29 cellular contexts compared by ENCODE assay signal in genomic region chr6:131314838-131315237, GRCh38.
"Had no signal": no experiment of that assay in that cellular context is flagged by ENCODE, and none has a peak within 500 bp of the region (broad histone marks: within the 10 kb centered on the region; RNA-seq: fewer than 3 reads in every experiment).

No MANE protein-coding gene starts in this region.

- H3K27ac ChIP-seq: colonic mucosa, coronary artery, dorsolateral prefrontal cortex, epithelial cell of prostate, esophagus muscularis mucosa, esophagus squamous epithelium, foreskin keratinocyte, gastrocnemius medialis, gastroesophageal sphincter, heart left ventricle, heart right ventricle had no signal

- H3K4me3 ChIP-seq: colonic mucosa, coronary artery, dorsolateral prefrontal cortex, esophagus muscularis mucosa, esophagus squamous epithelium, gastrocnemius medialis, gastroesophageal sphincter, heart left ventricle, heart right ventricle had no signal

- DNase-seq: colonic mucosa; cortex of kidney; dermis blood vessel endothelial cell; dorsolateral prefrontal cortex; effector CD4-positive, alpha-beta T cell; effector CD8-positive, alpha-beta T cell; effector memory CD4-positive, alpha-beta T cell; effector memory CD8-positive, alpha-beta T cell; endodermal cell; erythroblast; esophagus squamous epithelium; foreskin fibroblast; foreskin keratinocyte; foreskin melanocyte; gastrocnemius medialis; glutamatergic neuron; head of caudate nucleus; heart left ventricle; heart right ventricle had no signal

- H3K9me3 ChIP-seq: colonic mucosa, gastrocnemius medialis had no signal

- FAIRE-seq: colon, endometrium, endothelial cell of umbilical vein, frontal cortex had no signal

- ATAC-seq: effector memory CD8-positive, alpha-beta T cell; esophagus mucosa; foreskin keratinocyte; gastrocnemius medialis; gastroesophageal sphincter; heart left ventricle; heart right ventricle had no signal

- H3K27me3 ChIP-seq: colonic mucosa, dorsolateral prefrontal cortex, esophagus muscularis mucosa, esophagus squamous epithelium, gastrocnemius medialis, gastroesophageal sphincter, heart left ventricle, heart right ventricle had no signal

- H3K27ac Mint-ChIP-seq: dendritic cell treated with granulocyte-macrophage colony-stimulating factor and Interleukin-4, amounts not matched to agents 40 ng/mL and 50 ng/mL, for 4 days; effector memory CD8-positive, alpha-beta T cell; endodermal cell had no signal

- H3K4me1 ChIP-seq: colonic mucosa, esophagus muscularis mucosa, esophagus squamous epithelium, foreskin keratinocyte, gastrocnemius medialis, gastroesophageal sphincter, heart left ventricle, heart right ventricle had no signal

- H3K36me3 ChIP-seq: colonic mucosa, esophagus muscularis mucosa, esophagus squamous epithelium, gastrocnemius medialis, gastroesophageal sphincter, heart left ventricle, heart right ventricle had no signal

- H3K27me3 Mint-ChIP-seq: dendritic cell treated with granulocyte-macrophage colony-stimulating factor and Interleukin-4, amounts not matched to agents 40 ng/mL and 50 ng/mL, for 4 days; effector memory CD8-positive, alpha-beta T cell had no signal

- H3K4me3 Mint-ChIP-seq: dendritic cell treated with granulocyte-macrophage colony-stimulating factor and Interleukin-4, amounts not matched to agents 40 ng/mL and 50 ng/mL, for 4 days; effector memory CD8-positive, alpha-beta T cell; endodermal cell had no signal
